Comparison of ENCODE assay signal across 1 cellular context in genomic region chr4:119302073-119302832, GRCh38.
TF ChIP-seq lines count a peak whose summit lies in the region.

No MANE protein-coding gene starts in this region.

TF ChIP-seq in WTC11, 78 proteins besides CTCF, POLR2A, EP300 and RAD21 (continued from another document):
- no peak for TF ChIP-seq USF1 (CRISPR knock-in tag; IDR thresholded peaks at IDR 0.05)
- TF ChIP-seq ZMAT4 (CRISPR knock-in tag; IDR thresholded peaks at IDR 0.05) = no peak
- TF ChIP-seq ZNF512 (CRISPR knock-in tag; IDR thresholded peaks at IDR 0.05; ENCODE audit: borderline replicate concordance) = no peak
- TF ChIP-seq TEAD1 (CRISPR knock-in tag; IDR thresholded peaks at IDR 0.05) = no peak
- no peak for TF ChIP-seq SOX15 (CRISPR knock-in tag; IDR thresholded peaks at IDR 0.05)
- no peak for TF ChIP-seq PRDM15 (CRISPR knock-in tag; IDR thresholded peaks at IDR 0.05)
TF ChIP-seq in WTC11: peak in this region for 0.
